22 cellular contexts compared by ENCODE assay signal in the genomic region with DNA sequence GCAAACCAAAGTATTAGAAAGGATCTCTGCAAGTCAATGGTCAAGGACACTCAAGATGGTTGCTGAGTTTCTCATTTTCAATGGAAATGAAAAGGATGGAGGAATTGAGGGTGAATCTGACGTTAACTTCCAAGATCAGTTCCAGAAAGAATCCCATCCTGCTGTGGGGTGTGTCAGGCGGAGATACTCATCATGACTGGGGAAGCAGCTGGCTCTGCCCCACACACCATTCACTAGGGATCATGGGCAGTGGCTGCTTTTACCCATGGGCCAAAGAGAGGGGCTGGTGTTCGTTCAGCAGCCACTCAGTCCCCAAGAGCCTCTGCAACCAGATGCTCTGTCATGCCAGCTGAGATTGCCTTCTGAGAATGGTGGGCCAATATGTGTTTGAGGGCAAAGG.
"Had no signal": no experiment of that assay in that cellular context is flagged by ENCODE, and none has a peak within 500 bp of the region (broad histone marks: within the 10 kb centered on the region; RNA-seq: fewer than 3 reads in every experiment).

No MANE protein-coding gene starts in this region.

- H3K4me1 ChIP-seq: breast epithelium had no signal

- H3K36me3 ChIP-seq: breast epithelium had no signal

- H3K4me3 ChIP-seq: breast epithelium had no signal

- ATAC-seq: activated CD8-positive, alpha-beta memory T cell treated with anti-CD3 and anti-CD28 coated beads, Interleukin-2, amount 10 ng/mL, durations not matched to agents 7 days and 5 days; PC-3; T-helper 17 cell; WTC11 had no signal

- H3K27me3 ChIP-seq: breast epithelium had no signal

- H3K9me3 ChIP-seq: breast epithelium had no signal

- DNase-seq: activated CD4-positive, alpha-beta T cell treated with anti-CD3 and anti-CD28 coated beads for 48 hours; activated CD4-positive, alpha-beta T cell treated with anti-CD3 and anti-CD28 coated beads, Interleukin-2, amount 50 U/mL, for 4 hours; activated CD4-positive, CD25-positive, alpha-beta regulatory T cell treated with anti-CD3 and anti-CD28 coated beads, Interleukin-2, amount 50 U/mL, for 72 hours; activated CD8-positive, alpha-beta memory T cell treated with anti-CD3 and anti-CD28 coated beads, Interleukin-2, amount 10 ng/mL, durations not matched to agents 7 days and 5 days; activated effector memory CD4-positive, alpha-beta T cell treated with Interleukin-2 at 50 U/mL for 16 hours; activated naive CD4-positive, alpha-beta T cell; activated T-cell treated with anti-CD3 and anti-CD28 coated beads, Interleukin-2, amount 50 U/mL, for 24 hours; aorta; caudate nucleus; Kasumi-1; NCI-H1048; NCI-H146; NCI-H187 treated with DMSO at 0.1 percent for 48 hours; NCI-H2081 treated with DMSO at 0.1 percent for 48 hours; NCI-H446; NCI-H524; PC-3; SHP77 treated with DMSO at 0.1 percent for 48 hours; T-helper 17 cell; T-helper 9 cell had no signal

- H3K27ac ChIP-seq: breast epithelium had no signal
